ENCODE assay signal across 16 cellular contexts in genomic region chr22:22759371-22759770, GRCh38.
DNase-seq lines count a peak whose midpoint lies in the region; ATAC-seq, FAIRE-seq and TF ChIP-seq lines count a peak whose summit lies in the region.
"Had no signal": no experiment of that assay in that cellular context is flagged by ENCODE, and none has a peak within 500 bp of the region (broad histone marks: within the 10 kb centered on the region; RNA-seq: fewer than 3 reads in every experiment).

No MANE protein-coding gene starts in this region.

- H3K4me2 ChIP-seq in BLaER1, result peak overlapping the region; percentile 56

- DNase-seq in CD8-positive, alpha-beta T cell, result peak in 1 of 7 experiments; percentile 41
- peak; percentile 13 for DNase-seq in central memory CD4-positive, alpha-beta T cell
- no peak for DNase-seq in naive thymus-derived CD4-positive, alpha-beta T cell
- DNase-seq in NCI-H524 (lab: John Stamatoyannopoulos, UW), result no peak
- no peak for DNase-seq in HTR-8/SVneo (ENCODE audit: insufficient read length, low spot score)
- no peak for DNase-seq in HK-2 (ENCODE audit: unreplicated experiment)
- DNase-seq: AML-193, GM23248, MV-4-11, NCI-H1417 treated with DMSO at 0.1 percent for 48 hours, NCI-H2029, NCI-H2171 treated with DMSO at 0.1 percent for 48 hours, SHP77 had no signal

- H3K9ac ChIP-seq in BLaER1, result no peak overlapping the region
- H3K9ac ChIP-seq: GM23248 had no signal

- peaks cover 58% of the 10 kb centered on the region for H3K4me1 ChIP-seq in BLaER1
- peaks cover 32% of the 10 kb centered on the region for H3K4me1 ChIP-seq in CD8-positive, alpha-beta T cell (ENCODE audit: insufficient read depth, low read length)
- H3K4me1 ChIP-seq in naive thymus-derived CD4-positive, alpha-beta T cell (ENCODE audit: control insufficient read depth in 2 of 2, insufficient read depth in 2 of 2, low read length in 2 of 2), result peaks cover 0 to 72% of the 10 kb centered on the region in 2 donors

- no peak for FAIRE-seq in HTR-8/SVneo (lab: Jason Lieb, UNC)
- FAIRE-seq: RCC 7860 had no signal

- H3K36me3 Mint-ChIP-seq in CD8-positive, alpha-beta T cell, result peaks cover 19% of the 10 kb centered on the region
- H3K36me3 Mint-ChIP-seq in naive thymus-derived CD4-positive, alpha-beta T cell, result no peaks in the 10 kb centered on the region

- H3K4me1 Mint-ChIP-seq in CD8-positive, alpha-beta T cell (ENCODE audit: low read depth), result peaks cover 76% of the 10 kb centered on the region
- peaks cover 0 to 26% (median 18%) of the 10 kb centered on the region in 7 donors for H3K4me1 Mint-ChIP-seq in naive thymus-derived CD4-positive, alpha-beta T cell

- TF ChIP-seq CTCF in CD8-positive, alpha-beta T cell (IDR thresholded peaks at IDR 0.05), result no peak

- no peaks in the 10 kb centered on the region for H4K20me1 ChIP-seq in BLaER1

- H3K9me3 ChIP-seq in BLaER1, result no peaks in the 10 kb centered on the region
- H3K9me3 ChIP-seq in CD8-positive, alpha-beta T cell (ENCODE audit: low read length), result no peaks in the 10 kb centered on the region
- H3K9me3 ChIP-seq in naive thymus-derived CD4-positive, alpha-beta T cell (ENCODE audit: control insufficient read depth in 2 of 3, low read length in 3 of 3), result no peaks in the 10 kb centered on the region

- POLR2A ChIA-PET in CD8-positive, alpha-beta T cell (lab: Charles Lee), result interaction anchor here (1.6 to 1.9 kb wide), 2 partner anchors 37 to 60 kb away, joined by 3 to 8 read pairs; no protein-coding TSS in a partner anchor
- POLR2A ChIA-PET in naive thymus-derived CD4-positive, alpha-beta T cell (lab: Charles Lee), result no interaction called here

- H3K36me3 ChIP-seq in BLaER1, result no peaks in the 10 kb centered on the region
- H3K36me3 ChIP-seq in CD8-positive, alpha-beta T cell (ENCODE audit: insufficient read depth, low read length), result no peaks in the 10 kb centered on the region
- H3K36me3 ChIP-seq in naive thymus-derived CD4-positive, alpha-beta T cell (ENCODE audit: control insufficient read depth in 2 of 3, insufficient read depth in 3 of 3, low read length in 3 of 3), result no peaks in the 10 kb centered on the region

- H3K9me3 Mint-ChIP-seq in CD8-positive, alpha-beta T cell, result no peaks in the 10 kb centered on the region
- no peaks in the 10 kb centered on the region for H3K9me3 Mint-ChIP-seq in naive thymus-derived CD4-positive, alpha-beta T cell

- CTCF ChIA-PET in CD8-positive, alpha-beta T cell (lab: Charles Lee), result interaction anchor here (1.0 to 13.3 kb wide), 6 partner anchors 12 to 124 kb away, joined by 3 to 167 read pairs (median 4); no protein-coding TSS in a partner anchor
- CTCF ChIA-PET in naive thymus-derived CD4-positive, alpha-beta T cell (lab: Charles Lee), result interaction anchor here (1.4 to 1.5 kb wide), 2 partner anchors 10 to 198 kb away, joined by 3 to 4 read pairs; no protein-coding TSS in a partner anchor

- H3K27ac Mint-ChIP-seq in CD8-positive, alpha-beta T cell, result peak overlapping the region; percentile 93
- peak overlapping the region in 3 of 9 donors; percentile 30 to 58 (median 57) for H3K27ac Mint-ChIP-seq in naive thymus-derived CD4-positive, alpha-beta T cell

- intact Hi-C loops in CD8-positive, alpha-beta T cell (cut with DNase I, micrococcal nuclease), result no loop called here
- intact Hi-C loops in naive thymus-derived CD4-positive, alpha-beta T cell (cut with micrococcal nuclease), result no loop called here

- H3K4me3 ChIP-seq in BLaER1, result no peak overlapping the region
- no peak overlapping the region for H3K4me3 ChIP-seq in CD8-positive, alpha-beta T cell (ENCODE audit: low read depth, low read length)
- peak overlapping the region; percentile 30 for H3K4me3 ChIP-seq in naive thymus-derived CD4-positive, alpha-beta T cell (ENCODE audit: low read length)
- H3K4me3 ChIP-seq: GM23248 had no signal

- no peak overlapping the region for H3K27ac ChIP-seq in BLaER1
- H3K27ac ChIP-seq in CD8-positive, alpha-beta T cell (ENCODE audit: low read depth, low read length), result no peak overlapping the region
- no peak overlapping the region for H3K27ac ChIP-seq in naive thymus-derived CD4-positive, alpha-beta T cell (ENCODE audit: low read depth, low read length)
- H3K27ac ChIP-seq: GM23248 had no signal

- H3K27me3 ChIP-seq in BLaER1, result no peaks in the 10 kb centered on the region
- no peaks in the 10 kb centered on the region for H3K27me3 ChIP-seq in CD8-positive, alpha-beta T cell (ENCODE audit: insufficient read depth, low read length)
- no peaks in the 10 kb centered on the region for H3K27me3 ChIP-seq in naive thymus-derived CD4-positive, alpha-beta T cell (ENCODE audit: control insufficient read depth in 2 of 2, insufficient read depth in 2 of 2, low read length in 2 of 2)

- H3K4me3 Mint-ChIP-seq in CD8-positive, alpha-beta T cell, result peak overlapping the region; percentile 86
- H3K4me3 Mint-ChIP-seq in naive thymus-derived CD4-positive, alpha-beta T cell, result peak overlapping the region in 3 of 10 donors; percentile 9 to 79 (median 39)

- H3K27me3 Mint-ChIP-seq in CD8-positive, alpha-beta T cell (ENCODE audit: low read depth), result no peaks in the 10 kb centered on the region
- no peaks in the 10 kb centered on the region for H3K27me3 Mint-ChIP-seq in naive thymus-derived CD4-positive, alpha-beta T cell

- peak; percentile 55 for ATAC-seq in CD8-positive, alpha-beta T cell
- ATAC-seq in naive thymus-derived CD4-positive, alpha-beta T cell, result peak; percentile 47
- no peak for ATAC-seq in HG02973 (IDR thresholded peaks at IDR 0.05; ENCODE audit: unreplicated experiment)
